In the genomic region with DNA sequence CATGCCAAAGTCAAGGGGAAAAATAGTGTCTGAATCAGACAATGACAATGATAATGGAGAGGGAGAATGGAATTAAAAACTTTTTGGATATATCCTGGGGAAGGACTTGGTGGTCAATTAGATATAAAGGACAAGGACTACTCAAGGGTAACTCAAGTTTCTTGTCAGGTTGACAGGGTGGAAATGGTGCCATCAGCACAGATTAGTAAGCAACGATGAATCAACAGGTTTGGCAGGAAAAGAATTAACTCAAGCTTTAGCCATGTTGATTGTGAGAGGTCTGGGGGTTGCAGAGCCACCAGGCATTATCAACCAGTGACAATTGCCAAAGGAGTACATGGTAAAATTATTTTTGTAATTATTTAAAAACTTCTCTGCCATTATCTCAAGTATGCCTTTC, we compare ENCODE assay signal across 32 cellular contexts.
"Had no signal": no experiment of that assay in that cellular context is flagged by ENCODE, and none has a peak within 500 bp of the region (broad histone marks: within the 10 kb centered on the region; RNA-seq: fewer than 3 reads in every experiment).

No MANE protein-coding gene starts in this region.

- H3K4me3 ChIP-seq: gastroesophageal sphincter had no signal

- H3K36me3 ChIP-seq: brain microvascular endothelial cell, gastroesophageal sphincter, WERI-Rb-1 had no signal

- ATAC-seq: activated CD4-positive, CD25-positive, alpha-beta regulatory T cell treated with anti-CD3 and anti-CD28 coated beads, Interleukin-2, amount 50 U/mL, for 24 hours; activated CD8-positive, alpha-beta T cell treated with anti-CD3 and anti-CD28 coated beads for 36 hours; activated T-cell treated with anti-CD3 and anti-CD28 coated beads, Interleukin-2, amount 50 U/mL, for 4 hours; activated T-helper 17 cell treated with anti-CD3 and anti-CD28 coated beads, Interleukin-2, amount 50 U/mL, for 72 hours; effector memory CD8-positive, alpha-beta T cell; esophagus mucosa; gastroesophageal sphincter; T-helper 17 cell had no signal

- FAIRE-seq: astrocyte, colon, endothelial cell of umbilical vein had no signal

- H3K27me3 ChIP-seq: brain microvascular endothelial cell, gastroesophageal sphincter had no signal

- H3K9me3 ChIP-seq: gastroesophageal sphincter had no signal

- H3K27ac ChIP-seq: brain microvascular endothelial cell, gastroesophageal sphincter, WERI-Rb-1 had no signal

- H3K4me1 ChIP-seq: gastroesophageal sphincter had no signal

- DNase-seq: activated B cell treated with CpG ODN at 0.5 μM for 24 hours; activated CD4-positive, alpha-beta T cell treated with anti-CD3 and anti-CD28 coated beads for 48 hours; activated CD4-positive, alpha-beta T cell treated with anti-CD3 and anti-CD28 coated beads, Interleukin-2, amount 50 U/mL, for 1 hour; activated CD4-positive, alpha-beta T cell treated with anti-CD3 and anti-CD28 coated beads, Interleukin-2, amount 50 U/mL, for 48 hours; activated CD8-positive, alpha-beta memory T cell treated with anti-CD3 and anti-CD28 coated beads for 24 hours; activated CD8-positive, alpha-beta T cell treated with anti-CD3 and anti-CD28 coated beads for 36 hours; activated effector memory CD4-positive, alpha-beta T cell treated with Interleukin-2 at 50 U/mL for 16 hours; activated gamma-delta T cell treated with Interleukin-2 at 50 U/mL for 16 hours; activated naive CD4-positive, alpha-beta T cell treated with anti-CD3 and anti-CD28 coated beads, Interleukin-2, amount 50 U/mL, for 16 hours; activated naive CD4-positive, alpha-beta T cell treated with Interleukin-2 at 50 U/mL for 16 hours; activated T-cell treated with anti-CD3 and anti-CD28 coated beads, Interleukin-2, amount 50 U/mL, for 4 hours; amniotic stem cell; anterior cingulate cortex; brain microvascular endothelial cell; caudate nucleus; cortex of kidney; dermis blood vessel endothelial cell; effector CD4-positive, alpha-beta T cell; effector memory CD8-positive, alpha-beta T cell; foreskin melanocyte; head of caudate nucleus; T-helper 1 cell; T-helper 17 cell; T1000; WERI-Rb-1 had no signal
